ENCODE assay signal across 31 cellular contexts in genomic region chr22:19801340-19802000, GRCh38. TPM values are rescaled to one million over a fixed set of nuclear protein-coding genes. Genes with fewer than 3 reads are reported as not detected.
A peak's percentile ranks its signal among the peaks of the same experiment; 100 is the strongest.
DNase-seq lines count a peak whose midpoint lies in the region; ATAC-seq and TF ChIP-seq lines count a peak whose summit lies in the region.
"Had no signal": no experiment of that assay in that cellular context is flagged by ENCODE, and none has a peak within 500 bp of the region (broad histone marks: within the 10 kb centered on the region; RNA-seq: fewer than 3 reads in every experiment).

No MANE protein-coding gene starts in this region.

- TF ChIP-seq CTCF in endodermal cell (conservative IDR thresholded peaks at IDR 0.05) (peak; percentile 41), osteocyte (IDR thresholded peaks at IDR 0.05) (no peak)

- no peaks in the 10 kb centered on the region for H3K36me3 ChIP-seq in GM23248 (ENCODE audit: low read depth)
- H3K36me3 ChIP-seq in endodermal cell (ENCODE audit: control insufficient read depth, insufficient read depth, low read length): no peaks in the 10 kb centered on the region
- peaks cover 0 to 70% of the 10 kb centered on the region in 2 experiments for H3K36me3 ChIP-seq in mesenchymal stem cell (ENCODE audit: control insufficient read depth in 1 of 2, insufficient read depth in 2 of 2, low read depth in 1 of 2, low read length in 2 of 2)
- H3K36me3 ChIP-seq: cardiac muscle cell, heart left ventricle, ovary had no signal

- H3K4me3 Mint-ChIP-seq in endodermal cell (no peak overlapping the region), osteocyte (ENCODE audit: unreplicated experiment) (no peak overlapping the region)
- H3K4me3 Mint-ChIP-seq: activated naive CD8-positive, alpha-beta T cell treated with anti-CD3 and anti-CD28 coated beads for 36 hours; activated T-cell treated with anti-CD3 and anti-CD28 coated beads, Interleukin-2, amount 50 U/mL, for 4 hours; effector memory CD8-positive, alpha-beta T cell; GM23338; natural killer cell treated with Interleukin-12 subunit alpha and Interleukin-12 subunit beta and Interleukin-15 and Interleukin-18, amount 100 ng/mL, for 72 hours; stimulated activated naive CD8-positive, alpha-beta T cell treated with anti-CD3 and anti-CD28 coated beads, Interleukin-15, amount 100 ng/mL, for 72 hours had no signal

- in situ Hi-C loops in GM23248 (cut with MboI): no loop called here

- no peaks in the 10 kb centered on the region for H3K9me2 ChIP-seq in GM23248 (ENCODE audit: insufficient read depth)

- H3K4me1 Mint-ChIP-seq in endodermal cell (no peaks in the 10 kb centered on the region), osteocyte (ENCODE audit: unreplicated experiment) (peaks cover 33% of the 10 kb centered on the region)
- H3K4me1 Mint-ChIP-seq: activated naive CD8-positive, alpha-beta T cell treated with anti-CD3 and anti-CD28 coated beads for 36 hours; stimulated activated naive CD8-positive, alpha-beta T cell treated with anti-CD3 and anti-CD28 coated beads, Interleukin-15, amount 100 ng/mL, for 72 hours had no signal

- H3K9me3 Mint-ChIP-seq in endodermal cell (no peaks in the 10 kb centered on the region), osteocyte (ENCODE audit: unreplicated experiment) (no peaks in the 10 kb centered on the region)
- H3K9me3 Mint-ChIP-seq: activated naive CD8-positive, alpha-beta T cell treated with anti-CD3 and anti-CD28 coated beads for 36 hours; activated T-cell treated with anti-CD3 and anti-CD28 coated beads, Interleukin-2, amount 50 U/mL, for 4 hours; effector memory CD8-positive, alpha-beta T cell; GM23338; natural killer cell treated with Interleukin-12 subunit alpha and Interleukin-12 subunit beta and Interleukin-15 and Interleukin-18, amount 100 ng/mL, for 72 hours; stimulated activated naive CD8-positive, alpha-beta T cell treated with anti-CD3 and anti-CD28 coated beads, Interleukin-15, amount 100 ng/mL, for 72 hours had no signal

- no peaks in the 10 kb centered on the region for H3K79me2 ChIP-seq in GM23248 (ENCODE audit: insufficient read depth)

- H3K4ac ChIP-seq in mesenchymal stem cell (ENCODE audit: low read depth in 1 of 2, low read length in 2 of 2): no peak overlapping the region

- H3K9me3 ChIP-seq in GM23248 (ENCODE audit: low read depth) (no peaks in the 10 kb centered on the region), endodermal cell (ENCODE audit: control insufficient read depth, low read length) (no peaks in the 10 kb centered on the region), mesenchymal stem cell (ENCODE audit: control insufficient read depth, low read length) (no peaks in the 10 kb centered on the region)
- H3K9me3 ChIP-seq: BLaER1 treated with 17β-estradiol and CSF1 and Interleukin-3, amounts not matched to agents 10 nM and 100 nM; heart left ventricle; mucosa of descending colon; ovary had no signal

- no peak overlapping the region for H3K18ac ChIP-seq in mesenchymal stem cell (ENCODE audit: low read depth in 1 of 2, low read length in 2 of 2)

- H3K4me2 ChIP-seq in GM23248 (ENCODE audit: unreplicated experiment): no peak overlapping the region
- H3K4me2 ChIP-seq in mesenchymal stem cell (ENCODE audit: low read length, poor library complexity, severe bottlenecking): no peak overlapping the region
- H3K4me2 ChIP-seq: BLaER1 treated with 17β-estradiol and CSF1 and Interleukin-3, amounts not matched to agents 10 nM and 100 nM; GM23338; smooth muscle cell had no signal

- H2AFZ ChIP-seq in GM23248 (no peak overlapping the region), mesenchymal stem cell (ENCODE audit: low read depth, low read length) (no peak overlapping the region)
- H2AFZ ChIP-seq: GM23338 had no signal

- no peak overlapping the region for H4K91ac ChIP-seq in mesenchymal stem cell (ENCODE audit: low read length)

- DNase-seq in AG08395 (ENCODE audit: low spot score) (peak; percentile 47), GM23248 (peak; percentile 28), endodermal cell (no peak), mesenchymal stem cell (no peak), NCI-H510A (lab: John Stamatoyannopoulos, UW) (no peak), osteocyte (ENCODE audit: extremely low spot score, unreplicated experiment) (no peak)
- DNase-seq: activated gamma-delta T cell; activated naive CD8-positive, alpha-beta T cell treated with anti-CD3 and anti-CD28 coated beads for 36 hours; activated T-cell treated with anti-CD3 and anti-CD28 coated beads, Interleukin-2, amount 50 U/mL, for 4 hours; COR-L47; effector memory CD8-positive, alpha-beta T cell; erythroblast; foreskin melanocyte; kidney glomerular epithelial cell; NCI-H1092 treated with DMSO at 0.1 percent for 48 hours; NCI-H1694 treated with DMSO at 0.1 percent for 48 hours; retina; RPMI8226; stimulated activated CD4-positive, alpha-beta T cell treated with anti-CD3 and anti-CD28 coated beads, Interleukin-1b, Interleukin-23, amount 100 ng/mL, for 48 hours; stimulated activated naive CD8-positive, alpha-beta T cell treated with anti-CD3 and anti-CD28 coated beads, Interleukin-15, amount 100 ng/mL, for 72 hours had no signal

- H3K36me3 Mint-ChIP-seq in endodermal cell (ENCODE audit: low read depth): peaks cover 2% of the 10 kb centered on the region
- H3K36me3 Mint-ChIP-seq in osteocyte (ENCODE audit: unreplicated experiment): peaks cover 2% of the 10 kb centered on the region
- H3K36me3 Mint-ChIP-seq: natural killer cell treated with Interleukin-12 subunit alpha and Interleukin-12 subunit beta and Interleukin-15 and Interleukin-18, amount 100 ng/mL, for 72 hours had no signal

- H3K27me3 Mint-ChIP-seq in endodermal cell (ENCODE audit: insufficient read depth): no peaks in the 10 kb centered on the region
- no peaks in the 10 kb centered on the region for H3K27me3 Mint-ChIP-seq in osteocyte (ENCODE audit: unreplicated experiment)
- H3K27me3 Mint-ChIP-seq: activated naive CD8-positive, alpha-beta T cell treated with anti-CD3 and anti-CD28 coated beads for 36 hours; effector memory CD8-positive, alpha-beta T cell; natural killer cell treated with Interleukin-12 subunit alpha and Interleukin-12 subunit beta and Interleukin-15 and Interleukin-18, amount 100 ng/mL, for 72 hours; stimulated activated naive CD8-positive, alpha-beta T cell treated with anti-CD3 and anti-CD28 coated beads, Interleukin-15, amount 100 ng/mL, for 72 hours had no signal

- H2BK15ac ChIP-seq in mesenchymal stem cell (ENCODE audit: low read depth, poor library complexity, severe bottlenecking): no peak overlapping the region

- H3K27ac ChIP-seq in GM23248 (no peak overlapping the region), endodermal cell (ENCODE audit: low read depth, low read length) (no peak overlapping the region), mesenchymal stem cell (ENCODE audit: low read length, poor library complexity, severe bottlenecking) (no peak overlapping the region)
- H3K27ac ChIP-seq: BLaER1 treated with 17β-estradiol and CSF1 and Interleukin-3, amounts not matched to agents 10 nM and 100 nM; cardiac muscle cell; heart left ventricle; ovary had no signal

- H3K4me1 ChIP-seq in GM23248 (ENCODE audit: insufficient read depth) (peaks cover 16% of the 10 kb centered on the region), endodermal cell (ENCODE audit: control insufficient read depth, insufficient read depth, low read length) (no peaks in the 10 kb centered on the region), mesenchymal stem cell (ENCODE audit: control insufficient read depth, insufficient read depth, low read depth, low read length) (peaks cover 26% of the 10 kb centered on the region)

- no peak overlapping the region for H3K9ac ChIP-seq in GM23248
- no peak overlapping the region for H3K9ac ChIP-seq in endodermal cell (ENCODE audit: extremely low read depth, low read length, poor library complexity, severe bottlenecking)
- peak overlapping the region; percentile 27 for H3K9ac ChIP-seq in mesenchymal stem cell (ENCODE audit: low read length)
- H3K9ac ChIP-seq: BLaER1 treated with 17β-estradiol and CSF1 and Interleukin-3, amounts not matched to agents 10 nM and 100 nM had no signal

- H3F3A ChIP-seq in GM23248 (ENCODE audit: insufficient read depth): no peaks in the 10 kb centered on the region

- no peaks in the 10 kb centered on the region for H3K27me3 ChIP-seq in GM23248 (replicated peaks; ENCODE audit: insufficient read depth)
- H3K27me3 ChIP-seq in endodermal cell (ENCODE audit: control insufficient read depth, insufficient read depth, low read length, poor library complexity, severe bottlenecking): no peaks in the 10 kb centered on the region
- H3K27me3 ChIP-seq in mesenchymal stem cell (ENCODE audit: control insufficient read depth in 1 of 2, insufficient read depth in 1 of 2, low read length in 2 of 2): no peaks in the 10 kb centered on the region
- H3K27me3 ChIP-seq: BLaER1 treated with 17β-estradiol and CSF1 and Interleukin-3, amounts not matched to agents 10 nM and 100 nM; cardiac muscle cell; heart left ventricle; ovary had no signal

- no peak overlapping the region for H2BK5ac ChIP-seq in mesenchymal stem cell (ENCODE audit: low read depth, low read length, poor library complexity, severe bottlenecking)

- H3K23ac ChIP-seq in mesenchymal stem cell (ENCODE audit: low read length in 2 of 2): no peak overlapping the region

- H3K14ac ChIP-seq in mesenchymal stem cell (ENCODE audit: low read length in 2 of 2): peak overlapping the region in 1 of 2 experiments; percentile 1

- no peak overlapping the region for H2AK5ac ChIP-seq in mesenchymal stem cell (ENCODE audit: low read length, severe bottlenecking)

- no peak overlapping the region for H2BK12ac ChIP-seq in mesenchymal stem cell (ENCODE audit: low read length in 2 of 2)

- no peak overlapping the region for H3K4me3 ChIP-seq in GM23248
- no peak overlapping the region for H3K4me3 ChIP-seq in endodermal cell (ENCODE audit: low read length)
- H3K4me3 ChIP-seq in mesenchymal stem cell (ENCODE audit: insufficient read depth in 1 of 2, low read depth in 1 of 2, low read length in 2 of 2): no peak overlapping the region
- H3K4me3 ChIP-seq: BLaER1 treated with 17β-estradiol and CSF1 and Interleukin-3, amounts not matched to agents 10 nM and 100 nM; cardiac muscle cell; GM23338; heart left ventricle; mucosa of descending colon; ovary; smooth muscle cell had no signal

- no peak for ATAC-seq in HG02973 (IDR thresholded peaks at IDR 0.05; ENCODE audit: unreplicated experiment)
- ATAC-seq: activated T-cell treated with anti-CD3 and anti-CD28 coated beads, Interleukin-2, amount 50 U/mL, for 4 hours; effector memory CD8-positive, alpha-beta T cell; mucosa of descending colon; stimulated activated naive CD8-positive, alpha-beta T cell treated with anti-CD3 and anti-CD28 coated beads, Interleukin-15, amount 100 ng/mL, for 72 hours had no signal

- WGBS in GM23248 (ENCODE audit: low coverage in 1 of 2, low lambda C conversion rate in 2 of 2, missing lambda C conversion rate in 2 of 2), 2 experiments: 68 to 73% methylated on average over 18 of the region's 18 CpGs
- WGBS in endodermal cell (ENCODE audit: insufficient coverage in 1 of 2, insufficient read length in 1 of 2), 2 experiments: 93 to 95% methylated on average over 17 to 18 of the region's 18 CpGs
- WGBS in mesenchymal stem cell: 94% methylated on average over 18 of the region's 18 CpGs

- no peak overlapping the region for H3K27ac Mint-ChIP-seq in endodermal cell
- H3K27ac Mint-ChIP-seq in osteocyte (ENCODE audit: unreplicated experiment): no peak overlapping the region
- H3K27ac Mint-ChIP-seq: activated naive CD8-positive, alpha-beta T cell treated with anti-CD3 and anti-CD28 coated beads for 36 hours; effector memory CD8-positive, alpha-beta T cell; GM23338; stimulated activated naive CD8-positive, alpha-beta T cell treated with anti-CD3 and anti-CD28 coated beads, Interleukin-15, amount 100 ng/mL, for 72 hours had no signal

- no peak overlapping the region for H2BK120ac ChIP-seq in mesenchymal stem cell (ENCODE audit: low read depth, low read length)

- no peak overlapping the region for H4K8ac ChIP-seq in mesenchymal stem cell (ENCODE audit: low read length)

- H3K79me1 ChIP-seq in mesenchymal stem cell (replicated peaks; ENCODE audit: low read length, poor library complexity, severe bottlenecking): no peaks in the 10 kb centered on the region

- H4K20me1 ChIP-seq in GM23248 (ENCODE audit: insufficient read depth): no peaks in the 10 kb centered on the region

RNA-seq across cellular contexts. Expression of gene TBX1, which starts 40.9 kb away (rescaled TPM):
- 1.6 and 4.6 TPM in 2 replicates for total RNA-seq in GM23248 (2014; rRNA removed; shearing (Covaris generic))
- 2.2 and 2.8 TPM in 2 replicates for polyA plus RNA-seq in GM23248 (2016; fragmentation: Nextera tagmentation; extraction: Ambion mirVana)
- total RNA-seq in endodermal cell: 1 to 10 TPM in 1 of 2 donors, not detected in 1; 1.3 TPM
- 0.75 TPM for polyA plus RNA-seq in endodermal cell (2013, experiment 1 of 2)
- 1.2 TPM for polyA plus RNA-seq in endodermal cell (2013, experiment 2 of 2)
- 2.4 TPM for polyA plus RNA-seq in mesenchymal stem cell (2013, experiment 1 of 2)
- 2.5 TPM for polyA plus RNA-seq in mesenchymal stem cell (2013, experiment 2 of 2)
- 22.5 and 24.2 TPM in 2 replicates for total RNA-seq in osteocyte
- total RNA-seq: activated naive CD8-positive, alpha-beta T cell treated with anti-CD3 and anti-CD28 coated beads for 36 hours; activated T-cell treated with anti-CD3 and anti-CD28 coated beads, Interleukin-2, amount 50 U/mL, for 4 hours; HT-29; smooth muscle cell; T-helper 1 cell treated with Interleukin-12 subunit alpha and Interleukin-12 subunit beta and Interleukin-4 antibody, amounts not matched to agents 30 ng/mL and 1 ng/mL, for 36 hours had no signal
- polyA plus RNA-seq: smooth muscle cell had no signal

RNA-seq across cellular contexts. Expression of gene GNB1L, which starts 53.2 kb away (rescaled TPM):
- total RNA-seq in GM23248 (2014; rRNA removed; shearing (Covaris generic)): 16.5 and 22.5 TPM in 2 replicates
- 13.6 and 14.3 TPM in 2 replicates for polyA plus RNA-seq in GM23248 (2016; fragmentation: Nextera tagmentation; extraction: Ambion mirVana)
- total RNA-seq in endodermal cell (10 to 100 TPM in 1 of 2 donors, 1 to 10 TPM in 1; 9.5 to 12.2 TPM), osteocyte (6.0 and 6.1 TPM in 2 replicates)
- polyA plus RNA-seq in endodermal cell (2013, experiment 1 of 2): 10.1 TPM
- 7.7 TPM for polyA plus RNA-seq in endodermal cell (2013, experiment 2 of 2)
- polyA plus RNA-seq in mesenchymal stem cell (2013, experiment 1 of 2): 3.9 TPM
- polyA plus RNA-seq in mesenchymal stem cell (2013, experiment 2 of 2): 3.9 TPM

RNA-seq across cellular contexts. Expression of gene RTL10, which starts 53.2 kb away (rescaled TPM):
- 11.9 and 14.2 TPM in 2 replicates for total RNA-seq in GM23248 (2014; rRNA removed; shearing (Covaris generic))
- polyA plus RNA-seq in GM23248 (2016; fragmentation: Nextera tagmentation; extraction: Ambion mirVana): 22.8 and 23.8 TPM in 2 replicates
- total RNA-seq in endodermal cell: 10 to 100 TPM; 20.6 to 22.2 TPM
- polyA plus RNA-seq in endodermal cell (2013, experiment 1 of 2): 12.4 TPM
- 12.1 TPM for polyA plus RNA-seq in endodermal cell (2013, experiment 2 of 2)
- polyA plus RNA-seq in mesenchymal stem cell (2013, experiment 1 of 2): 6.4 TPM
- 7.2 TPM for polyA plus RNA-seq in mesenchymal stem cell (2013, experiment 2 of 2)
- 28.5 and 30.4 TPM in 2 replicates for total RNA-seq in osteocyte

Comparison
In these comparisons a context has a peak if more than half of its experiments do, and no peak if none do; other contexts are left out.
1. DNase-seq: peak in AG08395 (single experiment) and GM23248 (single experiment); none in endodermal cell (single experiment), mesenchymal stem cell (single experiment), NCI-H510A (single experiment) and osteocyte (single experiment).